Comparison of ENCODE assay signal across 15 cellular contexts in the genomic region with DNA sequence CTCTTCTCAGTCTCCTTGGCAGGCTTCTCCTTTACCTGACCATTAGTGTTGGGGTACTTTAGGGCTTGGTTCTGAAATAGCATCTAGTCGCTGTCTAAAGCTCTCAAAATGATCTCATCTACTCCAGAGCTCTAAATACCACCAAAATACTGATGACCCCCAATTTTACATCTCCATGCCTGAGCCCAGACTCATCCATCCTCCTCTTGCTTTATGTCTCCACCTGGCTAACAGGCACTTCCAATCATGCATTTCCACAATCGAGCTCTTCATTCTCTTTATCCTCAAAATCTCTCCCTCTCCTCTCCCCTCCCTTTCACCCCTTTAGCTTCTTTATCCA. TPM values are rescaled to one million over a fixed set of nuclear protein-coding genes. Genes with fewer than 3 reads are reported as not detected.
A peak's percentile ranks its signal among the peaks of the same experiment; 100 is the strongest.
DNase-seq lines count a peak whose midpoint lies in the region; ATAC-seq and TF ChIP-seq lines count a peak whose summit lies in the region.
"Had no signal": no experiment of that assay in that cellular context is flagged by ENCODE, and none has a peak within 500 bp of the region (broad histone marks: within the 10 kb centered on the region; RNA-seq: fewer than 3 reads in every experiment).

No MANE protein-coding gene starts in this region.

- peaks cover 25% of the 10 kb centered on the region for H3K4me1 Mint-ChIP-seq in stimulated activated naive CD8-positive, alpha-beta T cell treated with anti-CD3 and anti-CD28 coated beads, Interleukin-15, Interleukin-2, amounts not matched to agents 100 ng/mL and 50 ng/mL, for 24 hours (ENCODE audit: low read depth)
- H3K4me1 Mint-ChIP-seq in activated T-helper 17 cell treated with anti-CD3 and anti-CD28 coated beads, Interleukin-2, amount 50 U/mL, for 72 hours: peaks cover 16% of the 10 kb centered on the region

- no peaks in the 10 kb centered on the region for H4K20me1 ChIP-seq in osteoblast (ENCODE audit: insufficient read depth, low read length)

- H3K36me3 ChIP-seq in osteoblast (ENCODE audit: insufficient read depth, low read length): no peaks in the 10 kb centered on the region
- H3K36me3 ChIP-seq: HAP-1 had no signal

- no peaks in the 10 kb centered on the region for H3K27me3 Mint-ChIP-seq in stimulated activated naive CD8-positive, alpha-beta T cell treated with anti-CD3 and anti-CD28 coated beads, Interleukin-15, Interleukin-2, amounts not matched to agents 100 ng/mL and 50 ng/mL, for 24 hours
- peaks cover 4% of the 10 kb centered on the region for H3K27me3 Mint-ChIP-seq in activated T-helper 17 cell treated with anti-CD3 and anti-CD28 coated beads, Interleukin-2, amount 50 U/mL, for 72 hours

- no peaks in the 10 kb centered on the region for H3K79me2 ChIP-seq in osteoblast (ENCODE audit: insufficient read depth, low read length)

- H3K4me3 ChIP-seq in osteoblast (ENCODE audit: insufficient read depth, low read length): no peak overlapping the region
- H3K4me3 ChIP-seq: HAP-1 had no signal

- intact Hi-C loops in sciatic nerve (cut with DNase I): no loop called here

- peak overlapping the region; percentile 44 for H3K4me3 Mint-ChIP-seq in stimulated activated naive CD8-positive, alpha-beta T cell treated with anti-CD3 and anti-CD28 coated beads, Interleukin-15, Interleukin-2, amounts not matched to agents 100 ng/mL and 50 ng/mL, for 24 hours
- peak overlapping the region; percentile 4 for H3K4me3 Mint-ChIP-seq in activated T-helper 17 cell treated with anti-CD3 and anti-CD28 coated beads, Interleukin-2, amount 50 U/mL, for 72 hours
- H3K4me3 Mint-ChIP-seq: B cell; CD8-positive, alpha-beta T cell had no signal

- H3K27ac Mint-ChIP-seq in stimulated activated naive CD8-positive, alpha-beta T cell treated with anti-CD3 and anti-CD28 coated beads, Interleukin-15, Interleukin-2, amounts not matched to agents 100 ng/mL and 50 ng/mL, for 24 hours: peak overlapping the region; percentile 73
- peak overlapping the region; percentile 51 for H3K27ac Mint-ChIP-seq in activated T-helper 17 cell treated with anti-CD3 and anti-CD28 coated beads, Interleukin-2, amount 50 U/mL, for 72 hours
- H3K27ac Mint-ChIP-seq: B cell; CD8-positive, alpha-beta T cell had no signal

- H3K27ac ChIP-seq in osteoblast (ENCODE audit: low read depth, low read length): no peak overlapping the region
- H3K27ac ChIP-seq: C4-2B had no signal

- H3K9me3 Mint-ChIP-seq in stimulated activated naive CD8-positive, alpha-beta T cell treated with anti-CD3 and anti-CD28 coated beads, Interleukin-15, Interleukin-2, amounts not matched to agents 100 ng/mL and 50 ng/mL, for 24 hours: no peaks in the 10 kb centered on the region
- no peaks in the 10 kb centered on the region for H3K9me3 Mint-ChIP-seq in activated T-helper 17 cell treated with anti-CD3 and anti-CD28 coated beads, Interleukin-2, amount 50 U/mL, for 72 hours
- H3K9me3 Mint-ChIP-seq: CD8-positive, alpha-beta T cell had no signal

- no peak overlapping the region for H3K4me2 ChIP-seq in osteoblast (ENCODE audit: insufficient read depth, low read length)

- no peaks in the 10 kb centered on the region for H3K36me3 Mint-ChIP-seq in stimulated activated naive CD8-positive, alpha-beta T cell treated with anti-CD3 and anti-CD28 coated beads, Interleukin-15, Interleukin-2, amounts not matched to agents 100 ng/mL and 50 ng/mL, for 24 hours (ENCODE audit: low read depth)
- H3K36me3 Mint-ChIP-seq in activated T-helper 17 cell treated with anti-CD3 and anti-CD28 coated beads, Interleukin-2, amount 50 U/mL, for 72 hours (ENCODE audit: low read depth): no peaks in the 10 kb centered on the region
- H3K36me3 Mint-ChIP-seq: CD8-positive, alpha-beta T cell had no signal

- no peak overlapping the region for H2AFZ ChIP-seq in osteoblast (ENCODE audit: low read length)

- no peak for TF ChIP-seq CTCF in osteoblast (IDR thresholded peaks at IDR 0.05; ENCODE audit: extremely low read depth, low read depth, low read length)

- no peaks in the 10 kb centered on the region for H3K4me1 ChIP-seq in osteoblast (ENCODE audit: insufficient read depth, low read length)
- H3K4me1 ChIP-seq: HAP-1 had no signal

- no peaks in the 10 kb centered on the region for H3K27me3 ChIP-seq in osteoblast (ENCODE audit: insufficient read depth, low read length)

- ATAC-seq in stimulated activated naive CD8-positive, alpha-beta T cell treated with anti-CD3 and anti-CD28 coated beads, Interleukin-15, Interleukin-2, amounts not matched to agents 100 U/mL and 50 U/mL, for 24 hours: no peak
- ATAC-seq in activated T-helper 17 cell treated with anti-CD3 and anti-CD28 coated beads, Interleukin-2, amount 50 U/mL, for 72 hours (replicated peaks): no peak
- ATAC-seq in sciatic nerve (no peak), GM19395 (IDR thresholded peaks at IDR 0.05; ENCODE audit: unreplicated experiment) (no peak), GM18519 (IDR thresholded peaks at IDR 0.05; ENCODE audit: low FRiP score, unreplicated experiment) (no peak)
- ATAC-seq: CD8-positive, alpha-beta T cell had no signal

- no peak for DNase-seq in stimulated activated naive CD8-positive, alpha-beta T cell treated with anti-CD3 and anti-CD28 coated beads, Interleukin-15, Interleukin-2, amounts not matched to agents 100 U/mL and 50 U/mL, for 24 hours
- peak; percentile 74 for DNase-seq in osteoblast (ENCODE audit: insufficient read length, low spot score, missing footprints)
- DNase-seq in sciatic nerve (ENCODE audit: low spot score): no peak
- DNase-seq: CD8-positive, alpha-beta T cell; COR-L47; DMS153; DMS79 treated with DMSO at 0.1 percent for 48 hours; EL had no signal

- no peaks in the 10 kb centered on the region for H3K9me3 ChIP-seq in osteoblast (ENCODE audit: low read depth, low read length)
- H3K9me3 ChIP-seq: HAP-1 had no signal

RNA-seq across cellular contexts. Expression of gene PTGR2, which starts 40.5 kb away (rescaled TPM):
- total RNA-seq in activated T-helper 17 cell treated with anti-CD3 and anti-CD28 coated beads, Interleukin-2, amount 50 U/mL, for 72 hours: 10 to 100 TPM in 1 of 2 donors, 1 to 10 TPM in 1; 4.1 to 10.3 TPM
- 6.5 and 7.2 TPM in 2 replicates for total RNA-seq in osteoblast
- 17.1 TPM for total RNA-seq in sciatic nerve
